Comparison of ENCODE assay signal across 15 cellular contexts in genomic region chr2:101410716-101411115, GRCh38. TPM values are rescaled to one million over a fixed set of nuclear protein-coding genes. Genes with fewer than 3 reads are reported as not detected.
DNase-seq lines count a peak whose midpoint lies in the region; ATAC-seq, FAIRE-seq and TF ChIP-seq lines count a peak whose summit lies in the region.
"Had no signal": no experiment of that assay in that cellular context is flagged by ENCODE, and none has a peak within 500 bp of the region (broad histone marks: within the 10 kb centered on the region; RNA-seq: fewer than 3 reads in every experiment).

No MANE protein-coding gene starts in this region.

- ATAC-seq in HG02840 (IDR thresholded peaks at IDR 0.05; ENCODE audit: low FRiP score, unreplicated experiment), result no peak

- intact Hi-C loops in transverse colon (cut with DNase I; ENCODE audit: low total_unique reads), result no loop called here

- TF ChIP-seq CTCF in bronchial epithelial cell (IDR thresholded peaks at IDR 0.05; ENCODE audit: insufficient read depth, low read length, severe bottlenecking) (no peak), transverse colon (IDR thresholded peaks at IDR 0.05) (no peak)

- TF ChIP-seq EP300 in transverse colon (IDR thresholded peaks at IDR 0.05; ENCODE audit: low read depth), result no peak

- H3K36me3 ChIP-seq in bronchial epithelial cell (ENCODE audit: control insufficient read depth, insufficient read depth, low read length) (no peaks in the 10 kb centered on the region), transverse colon (no peaks in the 10 kb centered on the region)
- H3K36me3 ChIP-seq: SJSA1 had no signal

- DNase-seq in NCI-H345 (lab: John Stamatoyannopoulos, UW) (peak; percentile 51), NCI-H345 treated with DMSO at 0.1 percent for 48 hours (lab: John Stamatoyannopoulos, UW; ENCODE audit: unreplicated experiment) (no peak), M059J (ENCODE audit: low read depth) (peak; percentile 77), bronchial epithelial cell (ENCODE audit: low read depth) (peak; percentile 60), renal cortical epithelial cell (ENCODE audit: low read depth) (peak; percentile 57), NCI-H2171 (lab: John Stamatoyannopoulos, UW) (no peak), transverse colon (no peak)
- DNase-seq: HFFc6, NCI-H1105 treated with DMSO at 0.1 percent for 48 hours, NCI-H446 treated with DMSO at 0.1 percent for 48 hours, SW 1271 had no signal

- WGBS in transverse colon (ENCODE audit: low coverage in 1 of 2), 2 donors, result 71 to 75% methylated on average over 3 to 4 of the region's 4 CpGs

- no peaks in the 10 kb centered on the region for H3K4me1 ChIP-seq in transverse colon

- no peak for FAIRE-seq in bronchial epithelial cell (lab: Jason Lieb, UNC)
- FAIRE-seq: A204.1, H1 had no signal

- H3K9me3 ChIP-seq in transverse colon, result no peaks in the 10 kb centered on the region
- H3K9me3 ChIP-seq: SJSA1 had no signal

- no peak for TF ChIP-seq POLR2A in transverse colon (IDR thresholded peaks at IDR 0.05)

- H3K27me3 ChIP-seq in bronchial epithelial cell (ENCODE audit: control insufficient read depth, insufficient read depth, low read length) (no peaks in the 10 kb centered on the region), transverse colon (no peaks in the 10 kb centered on the region)
- H3K27me3 ChIP-seq: SJSA1 had no signal

- no peak overlapping the region for H3K27ac ChIP-seq in transverse colon
- H3K27ac ChIP-seq: SJSA1 had no signal

- H3K4me3 ChIP-seq in bronchial epithelial cell (ENCODE audit: low read depth, low read length) (no peak overlapping the region), transverse colon (no peak overlapping the region)
- H3K4me3 ChIP-seq: SJSA1 had no signal

- in situ Hi-C loops in transverse colon (cut with MboI; ENCODE audit: low pct_ligation_motif_present in 1 of 4, low pct_unique_long_range_greater_than_20kb in 1 of 4, low sequenced_read_pairs in 3 of 4), result loop anchor here in 3 of 4 donors (10.0 to 25.0 kb wide), 3 partner anchors 414 to 427 kb away; no protein-coding TSS in a partner anchor

RNA-seq across cellular contexts. Expression of gene CREG2, which starts 23.4 kb away (rescaled TPM):
- 0.15 and 0.86 TPM in 2 replicates for total RNA-seq in M059J (2014; rRNA removed; shearing (Covaris generic))
- total RNA-seq in bronchial epithelial cell (0.26 and 0.38 TPM in 2 replicates), renal cortical epithelial cell (under 0.01 and 0.70 TPM in 2 replicates), transverse colon (under 1 TPM in 2 of 4 donors, not detected in 2; under 0.01 to 0.16 TPM)
- total RNA-seq: HFFc6, SJSA1 had no signal

Comparison
In these comparisons a context has a peak if more than half of its experiments do, and no peak if none do; other contexts are left out.
1. DNase-seq: peak in NCI-H345 (single experiment), M059J (single experiment), bronchial epithelial cell (single experiment) and renal cortical epithelial cell (single experiment); none in NCI-H345 treated with DMSO at 0.1 percent for 48 hours (single experiment), NCI-H2171 (single experiment) and transverse colon (single experiment).